ENCODE assay signal across 8 cellular contexts in the genomic region with DNA sequence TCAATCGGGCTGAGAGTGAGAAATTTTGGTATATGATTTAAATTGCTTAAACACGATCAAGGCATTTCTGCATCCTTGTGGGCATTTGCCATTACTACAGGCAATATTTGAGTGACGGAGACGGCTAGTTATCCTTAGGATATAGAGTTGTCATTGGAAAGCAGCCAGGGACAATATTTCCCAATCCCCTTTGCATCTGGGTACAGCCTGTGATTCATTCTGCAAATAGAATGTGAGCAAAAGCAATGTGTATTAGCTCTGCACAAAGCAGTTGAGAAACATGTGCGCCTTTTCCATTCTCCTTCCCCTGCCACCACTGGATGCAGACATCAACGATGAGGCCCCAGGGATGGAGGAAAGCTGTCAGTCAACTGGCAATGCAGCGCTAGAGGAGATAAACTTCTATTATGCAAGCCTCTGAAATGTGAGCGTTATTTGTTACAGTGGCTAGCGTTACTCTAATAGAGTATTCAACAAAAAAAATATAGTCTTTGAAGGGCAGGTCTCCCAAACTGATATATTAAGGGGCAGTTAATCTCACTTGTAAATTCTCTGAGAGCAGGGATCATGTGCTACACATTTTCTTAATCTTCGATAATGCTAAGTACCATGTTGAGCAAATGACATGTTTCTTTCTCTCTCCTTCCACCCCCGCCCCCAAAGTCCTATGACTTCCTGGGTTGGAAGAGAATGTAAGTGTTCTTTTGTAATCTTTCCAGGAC. TPM values are rescaled to one million over a fixed set of nuclear protein-coding genes. Genes with fewer than 3 reads are reported as not detected.
A peak's percentile ranks its signal among the peaks of the same experiment; 100 is the strongest.
DNase-seq lines count a peak whose midpoint lies in the region; ATAC-seq and TF ChIP-seq lines count a peak whose summit lies in the region.

No MANE protein-coding gene starts in this region.

- H3K4me3 Mint-ChIP-seq in activated T-helper 17 cell treated with anti-CD3 and anti-CD28 coated beads, Interleukin-2, amount 50 U/mL, for 72 hours = no peak overlapping the region

- TF ChIP-seq POLR2A in suprapubic skin (IDR thresholded peaks at IDR 0.05) = no peak

- no peak overlapping the region for H3K27ac Mint-ChIP-seq in activated T-helper 17 cell treated with anti-CD3 and anti-CD28 coated beads, Interleukin-2, amount 50 U/mL, for 72 hours

- H3K4me1 ChIP-seq in suprapubic skin = peaks cover 18% of the 10 kb centered on the region

- no peaks in the 10 kb centered on the region for H3K9me3 Mint-ChIP-seq in activated T-helper 17 cell treated with anti-CD3 and anti-CD28 coated beads, Interleukin-2, amount 50 U/mL, for 72 hours

- intact Hi-C loops in left ventricle myocardium superior (cut with micrococcal nuclease) = no loop called here

- no peaks in the 10 kb centered on the region for H3K9me3 ChIP-seq in suprapubic skin

- ATAC-seq in left ventricle myocardium superior = peak; percentile 97
- ATAC-seq in HG03469 (IDR thresholded peaks at IDR 0.05; ENCODE audit: unreplicated experiment) = no peak
- no peak for ATAC-seq in HG03442 (IDR thresholded peaks at IDR 0.05; ENCODE audit: unreplicated experiment)
- ATAC-seq in activated T-helper 17 cell treated with anti-CD3 and anti-CD28 coated beads, Interleukin-2, amount 50 U/mL, for 72 hours (replicated peaks) = no peak

- peak; percentile 27 to 66 for TF ChIP-seq CTCF in suprapubic skin (IDR thresholded peaks at IDR 0.05)

- no peaks in the 10 kb centered on the region for H3K36me3 ChIP-seq in suprapubic skin

- DNase-seq in A172 (ENCODE audit: low spot score) (peak; percentile 94), HuH-7 (ENCODE audit: low spot score) (peak; percentile 71), SW480 (ENCODE audit: low spot score) (peak; percentile 45), left ventricle myocardium superior (peak; percentile 57), suprapubic skin (ENCODE audit: low spot score in 2 of 2) (peak; percentile 81 to 83)

- H3K4me3 ChIP-seq in suprapubic skin = no peak overlapping the region

- H3K4me1 Mint-ChIP-seq in activated T-helper 17 cell treated with anti-CD3 and anti-CD28 coated beads, Interleukin-2, amount 50 U/mL, for 72 hours = no peaks in the 10 kb centered on the region

- H3K27ac ChIP-seq in suprapubic skin = peak overlapping the region; percentile 75

- H3K36me3 Mint-ChIP-seq in activated T-helper 17 cell treated with anti-CD3 and anti-CD28 coated beads, Interleukin-2, amount 50 U/mL, for 72 hours (ENCODE audit: low read depth) = no peaks in the 10 kb centered on the region

- 29% methylated on average over 11 of the region's 11 CpGs for WGBS in suprapubic skin

- H3K27me3 ChIP-seq in suprapubic skin = no peaks in the 10 kb centered on the region

- TF ChIP-seq EP300 in suprapubic skin (IDR thresholded peaks at IDR 0.05) = no peak

- no peaks in the 10 kb centered on the region for H3K27me3 Mint-ChIP-seq in activated T-helper 17 cell treated with anti-CD3 and anti-CD28 coated beads, Interleukin-2, amount 50 U/mL, for 72 hours

RNA-seq across cellular contexts. Expression of a gene that starts 37.1 kb away (rescaled TPM):
- 14.9 and 15.8 TPM in 2 replicates for total RNA-seq in A172 (2014; rRNA removed; shearing (Covaris generic))
- total RNA-seq in left ventricle myocardium superior (23.3 TPM), suprapubic skin (10 to 100 TPM; 45.1 to 77.8 (median 56.3) TPM)
- 10 to 100 TPM; 55.4 to 64.2 TPM for total RNA-seq in activated T-helper 17 cell treated with anti-CD3 and anti-CD28 coated beads, Interleukin-2, amount 50 U/mL, for 72 hours
